ENCODE assay signal across 1 cellular context in genomic region chr7:11450246-11450645, GRCh38.
TF ChIP-seq lines count a peak whose summit lies in the region.

No MANE protein-coding gene starts in this region.

TF ChIP-seq in A549, 52 proteins besides CTCF, POLR2A, EP300 and RAD21 (continued from another document):
- TF ChIP-seq, protein P1, sequence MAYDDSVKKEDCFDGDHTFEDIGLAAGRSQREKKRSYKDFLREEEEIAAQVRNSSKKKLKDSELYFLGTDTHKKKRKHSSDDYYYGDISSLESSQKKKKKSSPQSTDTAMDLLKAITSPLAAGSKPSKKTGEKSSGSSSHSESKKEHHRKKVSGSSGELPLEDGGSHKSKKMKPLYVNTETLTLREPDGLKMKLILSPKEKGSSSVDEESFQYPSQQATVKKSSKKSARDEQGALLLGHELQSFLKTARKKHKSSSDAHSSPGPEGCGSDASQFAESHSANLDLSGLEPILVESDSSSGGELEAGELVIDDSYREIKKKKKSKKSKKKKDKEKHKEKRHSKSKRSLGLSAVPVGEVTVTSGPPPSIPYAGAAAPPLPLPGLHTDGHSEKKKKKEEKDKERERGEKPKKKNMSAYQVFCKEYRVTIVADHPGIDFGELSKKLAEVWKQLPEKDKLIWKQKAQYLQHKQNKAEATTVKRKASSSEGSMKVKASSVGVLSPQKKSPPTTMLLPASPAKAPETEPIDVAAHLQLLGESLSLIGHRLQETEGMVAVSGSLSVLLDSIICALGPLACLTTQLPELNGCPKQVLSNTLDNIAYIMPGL (CRISPR knock-in tag; IDR thresholded peaks at IDR 0.05; ENCODE audit: borderline replicate concordance), result no peak
- no peak for TF ChIP-seq REST (IDR thresholded peaks at IDR 0.05)
- TF ChIP-seq EHF (CRISPR knock-in tag; IDR thresholded peaks at IDR 0.05), result no peak
- TF ChIP-seq TFCP2L1 (CRISPR knock-in tag; IDR thresholded peaks at IDR 0.05), result no peak
- TF ChIP-seq MYC (IDR thresholded peaks at IDR 0.05; ENCODE audit: borderline replicate concordance, low read length), result no peak
- TF ChIP-seq POLR2AphosphoS2 (conservative IDR thresholded peaks at IDR 0.05; ENCODE audit: low read length), result no peak
- TF ChIP-seq ELK1 (IDR thresholded peaks at IDR 0.05; ENCODE audit: low read depth, low read length), result no peak
- TF ChIP-seq HDAC2 (IDR thresholded peaks at IDR 0.05), result no peak
- TF ChIP-seq ZSCAN20 (CRISPR knock-in tag; IDR thresholded peaks at IDR 0.05), result no peak
- TF ChIP-seq HOXB5 (CRISPR knock-in tag; IDR thresholded peaks at IDR 0.05), result no peak
- TF ChIP-seq MAZ (IDR thresholded peaks at IDR 0.05; ENCODE audit: borderline replicate concordance, low read depth, low read length), result no peak
- TF ChIP-seq PBX3 (IDR thresholded peaks at IDR 0.05), result no peak
- TF ChIP-seq ESRRA (IDR thresholded peaks at IDR 0.05; ENCODE audit: borderline replicate concordance, low read length), result no peak
